ENCODE assay signal across 20 cellular contexts in genomic region chrX:56000169-56000568, GRCh38.
A peak's percentile ranks its signal among the peaks of the same experiment; 100 is the strongest.
DNase-seq lines count a peak whose midpoint lies in the region; ATAC-seq, FAIRE-seq and TF ChIP-seq lines count a peak whose summit lies in the region.
"Had no signal": no experiment of that assay in that cellular context is flagged by ENCODE, and none has a peak within 500 bp of the region (broad histone marks: within the 10 kb centered on the region; RNA-seq: fewer than 3 reads in every experiment).

No MANE protein-coding gene starts in this region.

- FAIRE-seq in islet of Langerhans (lab: Jason Lieb, UNC) = peak; percentile 89
- FAIRE-seq: A204.1 had no signal

- H3K4me1 Mint-ChIP-seq in activated CD8-positive, alpha-beta T cell treated with anti-CD3 and anti-CD28 coated beads, Interleukin-2, amount 10 ng/mL, durations not matched to agents 7 days and 5 days (ENCODE audit: low read depth) = no peaks in the 10 kb centered on the region
- H3K4me1 Mint-ChIP-seq: CD14-positive monocyte had no signal

- no peak for TF ChIP-seq CTCF in AG10803 (conservative IDR thresholded peaks at IDR 0.05; ENCODE audit: low read length)

- no peaks in the 10 kb centered on the region for H4K20me1 ChIP-seq in GM23248 (ENCODE audit: insufficient read depth)

- no peaks in the 10 kb centered on the region for H3K36me3 ChIP-seq in GM23248 (ENCODE audit: low read depth)

- H3K4me3 Mint-ChIP-seq in activated CD8-positive, alpha-beta T cell treated with anti-CD3 and anti-CD28 coated beads, Interleukin-2, amount 10 ng/mL, durations not matched to agents 7 days and 5 days = no peak overlapping the region
- H3K4me3 Mint-ChIP-seq: CD14-positive monocyte, GM23338 had no signal

- ATAC-seq in activated CD8-positive, alpha-beta T cell treated with anti-CD3 and anti-CD28 coated beads, Interleukin-2, amount 10 ng/mL, durations not matched to agents 7 days and 5 days = no peak
- ATAC-seq: GM23338, Right ventricle myocardium inferior had no signal

- peak; percentile 36 for DNase-seq in AG10803 (ENCODE audit: low read depth)
- peak; percentile 64 for DNase-seq in GM23248
- DNase-seq in epidermal melanocyte (ENCODE audit: insufficient read length, low spot score) = peak; percentile 17
- no peak for DNase-seq in NCI-H510A (lab: John Stamatoyannopoulos, UW)
- DNase-seq in activated CD8-positive, alpha-beta T cell treated with anti-CD3 and anti-CD28 coated beads, Interleukin-2, amount 10 ng/mL, durations not matched to agents 7 days and 5 days = no peak
- DNase-seq in NCI-H2081 (lab: John Stamatoyannopoulos, UW) = no peak
- no peak for DNase-seq in NCI-H748 (lab: John Stamatoyannopoulos, UW; ENCODE audit: unreplicated experiment)
- DNase-seq: COR-L47, DMS153, NCI-H1417 treated with DMSO at 0.1 percent for 48 hours, NCI-H1930, NCI-H2171, NCI-H446, PC-9, SK-N-SH had no signal

- no peaks in the 10 kb centered on the region for H3K9me3 ChIP-seq in GM23248 (ENCODE audit: low read depth)
- H3K9me3 ChIP-seq: SK-N-SH had no signal

- no peaks in the 10 kb centered on the region for H3F3A ChIP-seq in GM23248 (ENCODE audit: insufficient read depth)

- H2AFZ ChIP-seq in GM23248 = no peak overlapping the region
- H2AFZ ChIP-seq: GM23338, PC-9 had no signal

- no peaks in the 10 kb centered on the region for H3K79me2 ChIP-seq in GM23248 (ENCODE audit: insufficient read depth)

- no peaks in the 10 kb centered on the region for H3K4me1 ChIP-seq in GM23248 (ENCODE audit: insufficient read depth)

- H3K9me2 ChIP-seq in GM23248 (ENCODE audit: insufficient read depth) = no peaks in the 10 kb centered on the region
- H3K9me2 ChIP-seq: SK-N-SH had no signal

- no peak overlapping the region for H3K27ac ChIP-seq in GM23248
- H3K27ac ChIP-seq: PC-9 had no signal

- no peaks in the 10 kb centered on the region for H3K27me3 Mint-ChIP-seq in activated CD8-positive, alpha-beta T cell treated with anti-CD3 and anti-CD28 coated beads, Interleukin-2, amount 10 ng/mL, durations not matched to agents 7 days and 5 days (ENCODE audit: low read depth)

- H3K4me2 ChIP-seq in GM23248 (ENCODE audit: unreplicated experiment) = no peak overlapping the region
- H3K4me2 ChIP-seq: GM23338, PC-9, SK-N-SH had no signal

- POLR2A ChIA-PET in activated CD8-positive, alpha-beta T cell treated with anti-CD3 and anti-CD28 coated beads, Interleukin-2, amount 10 ng/mL, durations not matched to agents 7 days and 5 days (lab: Charles Lee) = no interaction called here

- no peak overlapping the region for H3K9ac ChIP-seq in GM23248
- H3K9ac ChIP-seq: SK-N-SH had no signal

- no peak overlapping the region for H3K27ac Mint-ChIP-seq in activated CD8-positive, alpha-beta T cell treated with anti-CD3 and anti-CD28 coated beads, Interleukin-2, amount 10 ng/mL, durations not matched to agents 7 days and 5 days
- H3K27ac Mint-ChIP-seq: CD14-positive monocyte, GM23338 had no signal

- CTCF ChIA-PET in activated CD8-positive, alpha-beta T cell treated with anti-CD3 and anti-CD28 coated beads, Interleukin-2, amount 10 ng/mL, durations not matched to agents 7 days and 5 days (lab: Charles Lee) = no interaction called here

- no peaks in the 10 kb centered on the region for H3K36me3 Mint-ChIP-seq in activated CD8-positive, alpha-beta T cell treated with anti-CD3 and anti-CD28 coated beads, Interleukin-2, amount 10 ng/mL, durations not matched to agents 7 days and 5 days (ENCODE audit: low read depth)
- H3K36me3 Mint-ChIP-seq: CD14-positive monocyte had no signal

- no peaks in the 10 kb centered on the region for H3K27me3 ChIP-seq in GM23248 (replicated peaks; ENCODE audit: insufficient read depth)

- WGBS in GM23248 (ENCODE audit: low coverage in 1 of 2, low lambda C conversion rate in 2 of 2, missing lambda C conversion rate in 2 of 2), 2 experiments = 0 to 9% methylated on average over 1 of the region's 1 CpG

- H3K9me3 Mint-ChIP-seq in activated CD8-positive, alpha-beta T cell treated with anti-CD3 and anti-CD28 coated beads, Interleukin-2, amount 10 ng/mL, durations not matched to agents 7 days and 5 days (ENCODE audit: insufficient read depth) = no peaks in the 10 kb centered on the region
- H3K9me3 Mint-ChIP-seq: GM23338 had no signal

- no peak overlapping the region for H3K4me3 ChIP-seq in AG10803 (ENCODE audit: low read length)
- no peak overlapping the region for H3K4me3 ChIP-seq in GM23248
- H3K4me3 ChIP-seq: GM23338, PC-9 had no signal

- in situ Hi-C loops in GM23248 (cut with MboI) = no loop called here

Comparison
In these comparisons a context has a peak if more than half of its experiments do, and no peak if none do; other contexts are left out.
1. DNase-seq: peak in AG10803 (single experiment), GM23248 (single experiment) and epidermal melanocyte (single experiment); none in NCI-H510A (single experiment), activated CD8-positive, alpha-beta T cell treated with anti-CD3 and anti-CD28 coated beads, Interleukin-2, amount 10 ng/mL, durations not matched to agents 7 days and 5 days (single experiment), NCI-H2081 (0 of 2) and NCI-H748 (single experiment).